In the genomic region with DNA sequence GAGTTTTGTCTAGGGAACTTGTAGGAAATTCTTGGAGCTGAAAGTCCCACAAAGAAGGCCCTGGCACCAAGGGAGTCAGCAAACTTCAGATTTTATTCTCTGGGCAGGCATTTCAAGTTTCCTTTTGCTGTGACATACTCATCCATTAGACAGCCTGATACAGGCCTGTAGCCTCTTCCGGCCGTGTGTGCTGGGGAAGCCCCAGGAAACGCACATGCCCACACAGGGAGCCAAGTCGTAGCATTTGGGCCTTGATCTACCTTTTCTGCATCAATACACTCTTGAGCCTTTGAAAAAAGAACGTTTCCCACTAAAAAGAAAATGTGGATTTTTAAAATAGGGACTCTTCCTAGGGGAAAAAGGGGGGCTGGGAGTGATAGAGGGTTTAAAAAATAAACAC, we compare ENCODE assay signal across 8 cellular contexts. TPM values are rescaled to one million over a fixed set of nuclear protein-coding genes. Genes with fewer than 3 reads are reported as not detected.
A peak's percentile ranks its signal among the peaks of the same experiment; 100 is the strongest.
DNase-seq lines count a peak whose midpoint lies in the region; ATAC-seq and TF ChIP-seq lines count a peak whose summit lies in the region.

No MANE protein-coding gene starts in this region.

- no peaks in the 10 kb centered on the region for H3K27me3 Mint-ChIP-seq in activated T-helper 17 cell treated with anti-CD3 and anti-CD28 coated beads, Interleukin-2, amount 50 U/mL, for 72 hours
- H3K27me3 Mint-ChIP-seq in stimulated activated memory B cell treated with anti-CD40 and anti-IgM and Interleukin-4, amounts not matched to agents 10 μg/mL and 1 μg/mL and 100 μg/mL, for 72 hours, result no peaks in the 10 kb centered on the region
- H3K27me3 Mint-ChIP-seq in glutamatergic neuron (ENCODE audit: unreplicated experiment), result no peaks in the 10 kb centered on the region

- no peak for DNase-seq in glutamatergic neuron
- DNase-seq in HuH-7 (ENCODE audit: low spot score), result no peak
- DNase-seq in foreskin melanocyte, result no peak
- DNase-seq in amygdala (lab: John Stamatoyannopoulos, UW), result no peak

- no peak for TF ChIP-seq CTCF in glutamatergic neuron (IDR thresholded peaks at IDR 0.05; ENCODE audit: partially characterized antibody, unreplicated experiment)

- peaks cover 63% of the 10 kb centered on the region for H3K36me3 Mint-ChIP-seq in activated T-helper 17 cell treated with anti-CD3 and anti-CD28 coated beads, Interleukin-2, amount 50 U/mL, for 72 hours (ENCODE audit: low read depth)
- peaks cover 37% of the 10 kb centered on the region for H3K36me3 Mint-ChIP-seq in stimulated activated memory B cell treated with anti-CD40 and anti-IgM and Interleukin-4, amounts not matched to agents 10 μg/mL and 1 μg/mL and 100 μg/mL, for 72 hours
- H3K36me3 Mint-ChIP-seq in glutamatergic neuron (ENCODE audit: unreplicated experiment), result peaks cover 6% of the 10 kb centered on the region

- peaks cover 4% of the 10 kb centered on the region for H3K9me3 Mint-ChIP-seq in activated T-helper 17 cell treated with anti-CD3 and anti-CD28 coated beads, Interleukin-2, amount 50 U/mL, for 72 hours
- no peaks in the 10 kb centered on the region for H3K9me3 Mint-ChIP-seq in stimulated activated memory B cell treated with anti-CD40 and anti-IgM and Interleukin-4, amounts not matched to agents 10 μg/mL and 1 μg/mL and 100 μg/mL, for 72 hours
- H3K9me3 Mint-ChIP-seq in glutamatergic neuron (ENCODE audit: unreplicated experiment), result peaks cover 10% of the 10 kb centered on the region

- H3K4me1 Mint-ChIP-seq in activated T-helper 17 cell treated with anti-CD3 and anti-CD28 coated beads, Interleukin-2, amount 50 U/mL, for 72 hours, result peaks cover 52% of the 10 kb centered on the region
- peaks cover 62% of the 10 kb centered on the region for H3K4me1 Mint-ChIP-seq in stimulated activated memory B cell treated with anti-CD40 and anti-IgM and Interleukin-4, amounts not matched to agents 10 μg/mL and 1 μg/mL and 100 μg/mL, for 72 hours
- H3K4me1 Mint-ChIP-seq in glutamatergic neuron (ENCODE audit: low read depth, unreplicated experiment), result peaks cover 7% of the 10 kb centered on the region

- ATAC-seq in GM19463 (IDR thresholded peaks at IDR 0.05; ENCODE audit: unreplicated experiment), result peak; percentile 85
- peak; percentile 89 for ATAC-seq in HG03432 (IDR thresholded peaks at IDR 0.05; ENCODE audit: unreplicated experiment)
- ATAC-seq in activated T-helper 17 cell treated with anti-CD3 and anti-CD28 coated beads, Interleukin-2, amount 50 U/mL, for 72 hours (replicated peaks), result peak; percentile 79
- peak; percentile 92 for ATAC-seq in stimulated activated memory B cell treated with anti-CD40 and anti-IgM and Interleukin-4, amounts not matched to agents 10 μg/mL and 1 μg/mL and 100 μg/mL, for 72 hours

- peak overlapping the region; percentile 96 for H3K27ac Mint-ChIP-seq in activated T-helper 17 cell treated with anti-CD3 and anti-CD28 coated beads, Interleukin-2, amount 50 U/mL, for 72 hours
- peak overlapping the region; percentile 98 for H3K27ac Mint-ChIP-seq in stimulated activated memory B cell treated with anti-CD40 and anti-IgM and Interleukin-4, amounts not matched to agents 10 μg/mL and 1 μg/mL and 100 μg/mL, for 72 hours
- H3K27ac Mint-ChIP-seq in glutamatergic neuron (ENCODE audit: unreplicated experiment), result no peak overlapping the region

- peak overlapping the region; percentile 77 for H3K4me3 Mint-ChIP-seq in activated T-helper 17 cell treated with anti-CD3 and anti-CD28 coated beads, Interleukin-2, amount 50 U/mL, for 72 hours
- H3K4me3 Mint-ChIP-seq in stimulated activated memory B cell treated with anti-CD40 and anti-IgM and Interleukin-4, amounts not matched to agents 10 μg/mL and 1 μg/mL and 100 μg/mL, for 72 hours, result peak overlapping the region; percentile 72
- H3K4me3 Mint-ChIP-seq in glutamatergic neuron (ENCODE audit: unreplicated experiment), result no peak overlapping the region

RNA-seq across cellular contexts. Expression of gene TIGIT, which starts 15.0 kb away (rescaled TPM):
- total RNA-seq in activated T-helper 17 cell treated with anti-CD3 and anti-CD28 coated beads, Interleukin-2, amount 50 U/mL, for 72 hours, result 10 to 100 TPM; 21.5 to 53.0 TPM
- total RNA-seq in glutamatergic neuron (ENCODE audit: unreplicated experiment), result not detected

Comparison
In these comparisons a context has a peak if more than half of its experiments do, and no peak if none do; other contexts are left out.
1. RNA of gene TIGIT, which starts 15.0 kb away (total RNA-seq): 21.5 to 53.0 TPM in activated T-helper 17 cell treated with anti-CD3 and anti-CD28 coated beads, Interleukin-2, amount 50 U/mL, for 72 hours; not detected in glutamatergic neuron (single experiment); every median in the first group is over 10 times any median in the second.
2. Peak in every context shown above with its lines, with median percentiles within 50 percentile points of each other: ATAC-seq.